Comparison of ENCODE assay signal across 16 cellular contexts in the genomic region with DNA sequence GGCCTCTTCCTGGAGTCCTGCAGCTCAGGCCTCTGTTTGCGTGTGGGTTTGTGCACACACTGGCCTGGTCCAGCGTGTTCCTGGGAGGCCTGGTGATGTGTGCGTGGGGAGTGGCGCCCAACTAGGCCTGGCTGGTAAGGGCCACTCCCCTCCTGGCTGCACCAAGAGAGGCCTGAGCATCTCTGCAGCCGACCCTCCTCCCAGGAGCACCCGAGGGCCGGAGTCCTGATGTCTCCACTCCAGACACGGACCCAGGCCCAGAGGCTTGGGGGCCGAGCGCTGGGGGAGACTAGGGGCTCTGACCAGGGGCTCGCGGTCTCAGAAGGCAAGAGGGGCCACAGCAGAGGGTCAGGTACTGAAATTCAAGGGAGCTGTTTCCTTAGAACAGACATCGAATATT.
"Had no signal": no experiment of that assay in that cellular context is flagged by ENCODE, and none has a peak within 500 bp of the region (broad histone marks: within the 10 kb centered on the region; RNA-seq: fewer than 3 reads in every experiment).

No MANE protein-coding gene starts in this region.

- H3K4me3 ChIP-seq: coronary artery, skin epidermis, stomach had no signal

- H3K27ac ChIP-seq: coronary artery, stomach had no signal

- H3K4me3 Mint-ChIP-seq: activated naive CD4-positive, alpha-beta T cell treated with anti-CD3 and anti-CD28 coated beads for 36 hours; activated T-cell treated with anti-CD3 and anti-CD28 coated beads, Interleukin-2, amount 50 U/mL, for 4 hours; brain; memory B cell; naive thymus-derived CD4-positive, alpha-beta T cell; T-helper 1 cell treated with Interleukin-12 subunit alpha and Interleukin-12 subunit beta and Interleukin-4 antibody, amounts not matched to agents 30 μg/mL and 1 μg/mL, for 36 hours; type B pancreatic cell had no signal

- H3K27ac Mint-ChIP-seq: activated naive CD4-positive, alpha-beta T cell treated with anti-CD3 and anti-CD28 coated beads for 36 hours; memory B cell; naive thymus-derived CD4-positive, alpha-beta T cell; T-helper 1 cell treated with Interleukin-12 subunit alpha and Interleukin-12 subunit beta and Interleukin-4 antibody, amounts not matched to agents 30 μg/mL and 1 μg/mL, for 36 hours; type B pancreatic cell had no signal

- H3K9me3 Mint-ChIP-seq: type B pancreatic cell had no signal

- DNase-seq: activated CD4-positive, alpha-beta T cell treated with anti-CD3 and anti-CD28 coated beads, Interleukin-2, amount 50 U/mL, for 1 hour; activated CD8-positive, alpha-beta memory T cell treated with anti-CD3 and anti-CD28 coated beads, Interleukin-2, amount 50 U/mL, for 4 hours; activated naive CD4-positive, alpha-beta T cell treated with anti-CD3 and anti-CD28 coated beads for 36 hours; activated T-cell treated with anti-CD3 and anti-CD28 coated beads, Interleukin-2, amount 50 U/mL, for 4 hours; anterior cingulate cortex; central memory CD4-positive, alpha-beta T cell; head of caudate nucleus; naive thymus-derived CD4-positive, alpha-beta T cell; stimulated activated CD4-positive, alpha-beta T cell treated with anti-CD3 and anti-CD28 coated beads, Interleukin-4, amount 100 ng/mL, for 1 hour; stomach had no signal

- H3K4me1 Mint-ChIP-seq: brain; naive thymus-derived CD4-positive, alpha-beta T cell had no signal

- H3K27me3 ChIP-seq: stomach had no signal

- ATAC-seq: activated T-cell treated with anti-CD3 and anti-CD28 coated beads, Interleukin-2, amount 50 U/mL, for 4 hours; naive thymus-derived CD4-positive, alpha-beta T cell had no signal

- H3K27me3 Mint-ChIP-seq: brain, type B pancreatic cell had no signal
